19 cellular contexts compared by ENCODE assay signal in genomic region chr7:7790041-7790751, GRCh38.
DNase-seq lines count a peak whose midpoint lies in the region; ATAC-seq and TF ChIP-seq lines count a peak whose summit lies in the region.
"Had no signal": no experiment of that assay in that cellular context is flagged by ENCODE, and none has a peak within 500 bp of the region (broad histone marks: within the 10 kb centered on the region; RNA-seq: fewer than 3 reads in every experiment).

No MANE protein-coding gene starts in this region.

- peak overlapping the region; percentile 66 for H2BK5ac ChIP-seq in trophoblast cell (ENCODE audit: low read depth, low read length, poor library complexity)

- H3K14ac ChIP-seq in trophoblast cell (ENCODE audit: low read length), result no peak overlapping the region

- peak overlapping the region; percentile 37 for H2BK12ac ChIP-seq in trophoblast cell (ENCODE audit: low read length)

- ATAC-seq in HG03108 (IDR thresholded peaks at IDR 0.05; ENCODE audit: unreplicated experiment) (no peak), HG02610 (IDR thresholded peaks at IDR 0.05; ENCODE audit: unreplicated experiment) (no peak)
- ATAC-seq: left colon; naive thymus-derived CD4-positive, alpha-beta T cell; psoas muscle had no signal

- peak overlapping the region; percentile 48 for H4K91ac ChIP-seq in trophoblast cell (ENCODE audit: low read depth, low read length)

- TF ChIP-seq CTCF in fibroblast of mammary gland (conservative IDR thresholded peaks at IDR 0.05; ENCODE audit: control insufficient read depth, insufficient read depth, low read depth, low read length), result no peak

- no peak overlapping the region for H3K4ac ChIP-seq in trophoblast cell (ENCODE audit: low read depth, low read length)

- no peak overlapping the region for H2AK5ac ChIP-seq in trophoblast cell (ENCODE audit: low read length)

- H3K4me2 ChIP-seq in trophoblast cell (ENCODE audit: low read length), result peak overlapping the region; percentile 24

- H3K27ac ChIP-seq in trophoblast cell (ENCODE audit: low read depth, low read length), result peak overlapping the region; percentile 90
- H3K27ac ChIP-seq: esophagus muscularis mucosa, psoas muscle had no signal

- H4K12ac ChIP-seq in trophoblast cell (ENCODE audit: low read depth, low read length), result no peak overlapping the region

- peaks cover 20 to 22% of the 10 kb centered on the region in 2 experiments for H3K4me1 ChIP-seq in trophoblast cell (ENCODE audit: control insufficient read depth in 1 of 2, insufficient read depth in 2 of 2, low read length in 2 of 2)
- H3K4me1 ChIP-seq: breast epithelium had no signal

- no peak overlapping the region for H2AFZ ChIP-seq in trophoblast cell (ENCODE audit: insufficient read depth, low read length, poor library complexity)

- H3K9ac ChIP-seq in trophoblast cell (ENCODE audit: low read length), result no peak overlapping the region

- H3K18ac ChIP-seq in trophoblast cell (ENCODE audit: low read length), result no peak overlapping the region

- H4K8ac ChIP-seq in trophoblast cell (ENCODE audit: low read depth, low read length), result no peak overlapping the region

- no peak overlapping the region for H3K4me3 ChIP-seq in fibroblast of mammary gland (ENCODE audit: control insufficient read depth, low read depth, low read length)
- no peak overlapping the region for H3K4me3 ChIP-seq in trophoblast cell (ENCODE audit: low read depth, low read length)
- H3K4me3 ChIP-seq: breast epithelium, esophagus muscularis mucosa, psoas muscle had no signal

- no peak overlapping the region for H2BK120ac ChIP-seq in trophoblast cell (ENCODE audit: insufficient read depth, low read length, poor library complexity)

- H3K23ac ChIP-seq in trophoblast cell (ENCODE audit: low read length), result no peak overlapping the region

- DNase-seq in EH (ENCODE audit: low read depth), result peak; percentile 46
- DNase-seq in LHCN-M2 (ENCODE audit: low read depth), result peak; percentile 26
- DNase-seq in fibroblast of mammary gland (ENCODE audit: low read depth), result peak; percentile 36
- no peak for DNase-seq in trophoblast cell
- DNase-seq in SK-N-DZ (ENCODE audit: low spot score), result no peak
- DNase-seq: activated CD4-positive, alpha-beta T cell treated with anti-CD3 and anti-CD28 coated beads, Interleukin-2, amount 50 U/mL, for 48 hours; DMS79; effector memory CD4-positive, alpha-beta T cell; left colon; naive thymus-derived CD4-positive, alpha-beta T cell; NCI-H1092; NCI-H187; NCI-H526; occipital lobe; psoas muscle had no signal

- H3K27me3 ChIP-seq in trophoblast cell (ENCODE audit: insufficient read depth, low read length), result no peaks in the 10 kb centered on the region
- H3K27me3 ChIP-seq: breast epithelium, esophagus muscularis mucosa had no signal

- 100% methylated on average over 1 of the region's 6 CpGs for WGBS in trophoblast cell (ENCODE audit: extremely low coverage, insufficient coverage, insufficient read length)

- no peaks in the 10 kb centered on the region for H3K36me3 ChIP-seq in trophoblast cell (ENCODE audit: control insufficient read depth in 1 of 2, insufficient read depth in 2 of 2, low read length in 2 of 2)
- H3K36me3 ChIP-seq: breast epithelium, esophagus muscularis mucosa had no signal

- peaks cover 3% of the 10 kb centered on the region for H3K79me2 ChIP-seq in trophoblast cell (ENCODE audit: control insufficient read depth, insufficient read depth, low read length, poor library complexity)

- H3K79me1 ChIP-seq in trophoblast cell (ENCODE audit: low read length), result peaks cover 21% of the 10 kb centered on the region

- H3K9me3 ChIP-seq in trophoblast cell (ENCODE audit: insufficient read depth, low read depth, low read length), result no peaks in the 10 kb centered on the region
- H3K9me3 ChIP-seq: breast epithelium, esophagus muscularis mucosa, psoas muscle had no signal

Comparison
In these comparisons a context has a peak if more than half of its experiments do, and no peak if none do; other contexts are left out.
1. DNase-seq: peak in EH (single experiment), LHCN-M2 (single experiment) and fibroblast of mammary gland (single experiment); none in trophoblast cell (0 of 2) and SK-N-DZ (single experiment).